Comparison of ENCODE assay signal across 17 cellular contexts in the genomic region with DNA sequence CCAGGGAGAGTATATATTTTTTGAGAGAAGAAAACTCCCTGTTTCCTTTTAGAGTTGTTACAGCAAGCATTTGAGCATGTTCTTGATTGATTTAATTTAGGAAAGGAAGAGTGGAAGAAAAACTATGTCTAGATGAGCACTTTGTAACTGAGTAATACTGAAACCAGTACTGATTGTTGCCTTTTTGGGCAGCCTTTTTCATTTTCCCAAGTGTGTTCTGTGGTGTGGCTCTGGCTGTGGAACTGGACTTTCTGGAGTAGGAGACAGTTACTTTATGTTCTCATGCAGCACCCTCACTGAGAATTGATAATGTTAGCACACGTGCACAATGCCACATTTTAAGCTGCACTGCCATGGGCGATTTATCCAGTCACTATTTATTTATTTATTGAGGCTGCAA.
DNase-seq lines count a peak whose midpoint lies in the region; ATAC-seq lines count a peak whose summit lies in the region.
"Had no signal": no experiment of that assay in that cellular context is flagged by ENCODE, and none has a peak within 500 bp of the region (broad histone marks: within the 10 kb centered on the region; RNA-seq: fewer than 3 reads in every experiment).

No MANE protein-coding gene starts in this region.

- no peak overlapping the region for H3K27ac Mint-ChIP-seq in CD4-positive, alpha-beta memory T cell
- H3K27ac Mint-ChIP-seq: H9 had no signal

- intact Hi-C loops in left ventricle myocardium superior (cut with micrococcal nuclease) (no loop called here), cardiac septum (cut with DNase I) (no loop called here)
- intact Hi-C loops in CD4-positive, alpha-beta memory T cell (cut with micrococcal nuclease): no loop called here

- POLR2A ChIA-PET in CD4-positive, alpha-beta memory T cell (lab: Charles Lee; ENCODE audit: partially characterized antibody): no interaction called here

- H3K4me3 ChIP-seq in CD4-positive, alpha-beta memory T cell (ENCODE audit: low read length in 2 of 2): no peak overlapping the region
- H3K4me3 ChIP-seq: Peyer's patch had no signal

- DNase-seq in left ventricle myocardium superior (no peak), cardiac septum (ENCODE audit: low spot score) (no peak), GF-D8 (lab: John Stamatoyannopoulos, UW) (no peak), activated gamma-delta T cell (lab: John Stamatoyannopoulos, UW) (no peak)
- DNase-seq in CD4-positive, alpha-beta memory T cell: no peak
- DNase-seq: C1 segment of cervical spinal cord, DMS53, H9, IMR-90, Kasumi-1, NCI-H187 treated with DMSO at 0.1 percent for 48 hours, Peyer's patch, Right ventricle myocardium superior, SK-N-SH had no signal

- no peaks in the 10 kb centered on the region for H3K9me3 ChIP-seq in CD4-positive, alpha-beta memory T cell (ENCODE audit: control insufficient read depth in 1 of 2, low read length in 2 of 2)
- H3K9me3 ChIP-seq: Peyer's patch, SK-N-SH had no signal

- H3K9me3 Mint-ChIP-seq in CD4-positive, alpha-beta memory T cell: peaks cover 0 to 2% (median 0%) of the 10 kb centered on the region in 8 donors

- H3K4me1 ChIP-seq in CD4-positive, alpha-beta memory T cell (ENCODE audit: insufficient read depth, low read length): no peaks in the 10 kb centered on the region
- H3K4me1 ChIP-seq: Peyer's patch had no signal

- no peaks in the 10 kb centered on the region for H3K4me1 Mint-ChIP-seq in CD4-positive, alpha-beta memory T cell
- H3K4me1 Mint-ChIP-seq: H9 had no signal

- H3K27ac ChIP-seq in CD4-positive, alpha-beta memory T cell (ENCODE audit: low read depth, low read length): no peak overlapping the region
- H3K27ac ChIP-seq: Peyer's patch had no signal

- no peaks in the 10 kb centered on the region for H3K27me3 ChIP-seq in CD4-positive, alpha-beta memory T cell (ENCODE audit: insufficient read depth, low read length)
- H3K27me3 ChIP-seq: Peyer's patch had no signal

- no peaks in the 10 kb centered on the region for H3K27me3 Mint-ChIP-seq in CD4-positive, alpha-beta memory T cell

- H3K36me3 ChIP-seq in CD4-positive, alpha-beta memory T cell (ENCODE audit: insufficient read depth, low read length): no peaks in the 10 kb centered on the region

- H3K36me3 Mint-ChIP-seq in CD4-positive, alpha-beta memory T cell: peaks cover 36 to 43% of the 10 kb centered on the region in 2 donors

- no peak overlapping the region for H3K4me3 Mint-ChIP-seq in CD4-positive, alpha-beta memory T cell
- H3K4me3 Mint-ChIP-seq: H9 had no signal

- ATAC-seq in left ventricle myocardium superior (peak; percentile 42), GM21619 (IDR thresholded peaks at IDR 0.05; ENCODE audit: unreplicated experiment) (peak; percentile 59), HG03442 (IDR thresholded peaks at IDR 0.05; ENCODE audit: unreplicated experiment) (peak; percentile 54), GM18520 (IDR thresholded peaks at IDR 0.05; ENCODE audit: unreplicated experiment) (no peak)

- CTCF ChIA-PET in CD4-positive, alpha-beta memory T cell (lab: Charles Lee; ENCODE audit: partially characterized antibody): no interaction called here
